Comparison of ENCODE assay signal across 8 cellular contexts in genomic region chr6:106512958-106513480, GRCh38.
A peak's percentile ranks its signal among the peaks of the same experiment; 100 is the strongest.
DNase-seq lines count a peak whose midpoint lies in the region; ATAC-seq and TF ChIP-seq lines count a peak whose summit lies in the region.

No MANE protein-coding gene starts in this region.

- DNase-seq in activated CD4-positive, alpha-beta T cell treated with anti-CD3 and anti-CD28 coated beads for 36 hours: no peak
- no peak for DNase-seq in activated CD4-positive, alpha-beta T cell treated with anti-CD3 and anti-CD28 coated beads for 1 hour
- DNase-seq in omental fat pad (ENCODE audit: low spot score) (no peak), NCI-H1048 (lab: John Stamatoyannopoulos, UW) (no peak), SHP77 (lab: John Stamatoyannopoulos, UW) (no peak)

- peaks cover 10% of the 10 kb centered on the region for H3K36me3 Mint-ChIP-seq in activated CD4-positive, alpha-beta T cell treated with anti-CD3 and anti-CD28 coated beads for 36 hours (ENCODE audit: low read depth)

- peaks cover 5% of the 10 kb centered on the region for H3K27me3 Mint-ChIP-seq in activated CD4-positive, alpha-beta T cell treated with anti-CD3 and anti-CD28 coated beads for 36 hours

- intact Hi-C loops in activated CD4-positive, alpha-beta T cell treated with anti-CD3 and anti-CD28 coated beads for 36 hours (cut with DNase I, micrococcal nuclease): loop anchor here (1.0 to 10.0 kb wide), 11 partner anchors 7 to 1782 kb away; partner anchors contain the start of genes ATG5 (in 2 of the 2), AFG1L (in 1 of the 2), QRSL1 (in 1 of the 2) and RTN4IP1 (in 1 of the 2)

- H3K4me1 ChIP-seq in subcutaneous abdominal adipose tissue (ENCODE audit: control insufficient read depth in 5 of 5, insufficient read depth in 5 of 5, low read length in 5 of 5): peaks cover 5 to 59% (median 58%) of the 10 kb centered on the region in 5 donors

- H3K36me3 ChIP-seq in subcutaneous abdominal adipose tissue (ENCODE audit: control insufficient read depth in 5 of 5, insufficient read depth in 5 of 5, low read length in 5 of 5): no peaks in the 10 kb centered on the region

- no peaks in the 10 kb centered on the region for H3K27me3 ChIP-seq in subcutaneous abdominal adipose tissue (ENCODE audit: control insufficient read depth in 5 of 5, insufficient read depth in 4 of 5, low read length in 5 of 5)

- no peaks in the 10 kb centered on the region for H3K9me3 ChIP-seq in iPS-18c (ENCODE audit: control insufficient read depth, insufficient read depth, low read length)
- H3K9me3 ChIP-seq in subcutaneous abdominal adipose tissue (ENCODE audit: control insufficient read depth in 5 of 5, low read length in 5 of 5): no peaks in the 10 kb centered on the region

- POLR2A ChIA-PET in activated CD4-positive, alpha-beta T cell treated with anti-CD3 and anti-CD28 coated beads for 36 hours (lab: Charles Lee): interaction anchor here (0.6 to 3.1 kb wide), 6 partner anchors 8 to 430 kb away, joined by 3 to 29 read pairs (median 6); no protein-coding TSS in a partner anchor

- H3K27ac ChIP-seq in subcutaneous abdominal adipose tissue (ENCODE audit: low read depth, low read length): peak overlapping the region; percentile 98

- H3K9me3 Mint-ChIP-seq in activated CD4-positive, alpha-beta T cell treated with anti-CD3 and anti-CD28 coated beads for 36 hours (ENCODE audit: low read depth): no peaks in the 10 kb centered on the region

- H3K4me3 ChIP-seq in WI38 (ENCODE audit: low read depth, low read length): peak overlapping the region; percentile 75
- H3K4me3 ChIP-seq in iPS-18c (ENCODE audit: insufficient read depth, low read depth, low read length): peak overlapping the region; percentile 58
- peak overlapping the region; percentile 77 to 94 (median 86) for H3K4me3 ChIP-seq in subcutaneous abdominal adipose tissue (ENCODE audit: low read depth in 1 of 5, low read length in 5 of 5)

- TF ChIP-seq CTCF in WI38 (IDR thresholded peaks at IDR 0.05; ENCODE audit: low read depth, low read length) (no peak), omental fat pad (IDR thresholded peaks at IDR 0.05) (no peak)

- CTCF ChIA-PET in activated CD4-positive, alpha-beta T cell treated with anti-CD3 and anti-CD28 coated beads for 36 hours (lab: Charles Lee): interaction anchor here (0.6 to 5.9 kb wide), 19 partner anchors 9 to 90 kb away, joined by 3 to 43 read pairs (median 5); no protein-coding TSS in a partner anchor

- no peak for ATAC-seq in activated CD4-positive, alpha-beta T cell treated with anti-CD3 and anti-CD28 coated beads for 36 hours
- no peak for ATAC-seq in omental fat pad (ENCODE audit: low FRiP score)

- H3K4me1 Mint-ChIP-seq in activated CD4-positive, alpha-beta T cell treated with anti-CD3 and anti-CD28 coated beads for 36 hours: peaks cover 54% of the 10 kb centered on the region

- H3K4me3 Mint-ChIP-seq in activated CD4-positive, alpha-beta T cell treated with anti-CD3 and anti-CD28 coated beads for 36 hours: peak overlapping the region; percentile 87

- H3K27ac Mint-ChIP-seq in activated CD4-positive, alpha-beta T cell treated with anti-CD3 and anti-CD28 coated beads for 36 hours: peak overlapping the region; percentile 93

- peak overlapping the region; percentile 82 to 95 (median 87) for H3K9ac ChIP-seq in subcutaneous abdominal adipose tissue (ENCODE audit: low read length in 5 of 5)
